ENCODE assay signal across 28 cellular contexts in genomic region chr7:133112976-133113375, GRCh38.
"Had no signal": no experiment of that assay in that cellular context is flagged by ENCODE, and none has a peak within 500 bp of the region (broad histone marks: within the 10 kb centered on the region; RNA-seq: fewer than 3 reads in every experiment).

No MANE protein-coding gene starts in this region.

- H3K27me3 ChIP-seq: testis, thyroid gland, tibial nerve, transverse colon, upper lobe of left lung, uterus, vagina had no signal

- H3K36me3 Mint-ChIP-seq: stimulated activated effector memory CD8-positive, alpha-beta T cell treated with anti-CD3 and anti-CD28 coated beads, Interleukin-12 subunit alpha, Interleukin-12 subunit beta, amount 100 ng/mL, for 72 hours; stimulated activated memory B cell treated with anti-CD40 and anti-IgM and Interleukin-4, amounts not matched to agents 10 μg/mL and 1 μg/mL and 100 μg/mL, for 72 hours had no signal

- H3K4me3 ChIP-seq: stomach, suprapubic skin, testis, thoracic aorta, thyroid gland, tibial artery, tibial nerve, transverse colon, upper lobe of left lung, upper lobe of right lung, uterus, vagina had no signal

- H3K4me3 Mint-ChIP-seq: stimulated activated effector memory CD8-positive, alpha-beta T cell treated with anti-CD3 and anti-CD28 coated beads, Interleukin-12 subunit alpha, Interleukin-12 subunit beta, amount 100 ng/mL, for 72 hours; stimulated activated memory B cell treated with anti-CD40 and anti-IgM and Interleukin-4, amounts not matched to agents 10 μg/mL and 1 μg/mL and 100 μg/mL, for 72 hours; stimulated activated naive B cell treated with anti-CD40 and anti-IgM and Interleukin-4, amounts not matched to agents 10 μg/mL and 1 μg/mL and 100 μg/mL, for 72 hours; stimulated activated naive CD8-positive, alpha-beta T cell treated with anti-CD3 and anti-CD28 coated beads, Interleukin-15, amount 100 ng/mL, for 72 hours; stimulated activated naive CD8-positive, alpha-beta T cell treated with anti-CD3 and anti-CD28 coated beads, Interleukin-15, Interleukin-2, amounts not matched to agents 100 ng/mL and 50 ng/mL, for 24 hours; type B pancreatic cell had no signal

- H3K36me3 ChIP-seq: stomach, suprapubic skin, thoracic aorta, thyroid gland, tibial artery, tibial nerve, transverse colon, upper lobe of left lung, upper lobe of right lung, uterus, vagina had no signal

- H3K4me1 Mint-ChIP-seq: stimulated activated effector memory CD8-positive, alpha-beta T cell treated with anti-CD3 and anti-CD28 coated beads, Interleukin-12 subunit alpha, Interleukin-12 subunit beta, amount 100 ng/mL, for 72 hours had no signal

- DNase-seq: stimulated activated CD4-positive, alpha-beta T cell treated with anti-CD3 and anti-CD28 coated beads, Interleukin-2, amount 100 ng/mL, for 48 hours; stimulated activated CD4-positive, alpha-beta T cell treated with anti-CD3 and anti-CD28 coated beads, Interleukin-4, amount 100 ng/mL, for 1 hour; stimulated activated CD4-positive, alpha-beta T cell treated with anti-CD3 and anti-CD28 coated beads, Interleukin-4, amount 100 ng/mL, for 24 hours; stimulated activated CD4-positive, alpha-beta T cell treated with anti-CD3 and anti-CD28 coated beads, Interleukin-4, amount 100 ng/mL, for 4 hours; stimulated activated CD8-positive, alpha-beta memory T cell treated with anti-CD3 and anti-CD28 coated beads, Interleukin-4, amount 100 ng/mL, for 48 hours; stimulated activated naive B cell treated with anti-CD40 and anti-IgM and Interleukin-4, amounts not matched to agents 10 μg/mL and 1 μg/mL and 100 μg/mL, for 72 hours; stimulated activated naive CD4-positive, alpha-beta T cell; stimulated activated naive CD4-positive, alpha-beta T cell treated with Interleukin-2 at 50 U/mL for 16 hours; stimulated activated naive CD8-positive, alpha-beta T cell treated with anti-CD3 and anti-CD28 coated beads, Interleukin-15, amount 100 ng/mL, for 72 hours; stimulated activated naive CD8-positive, alpha-beta T cell treated with anti-CD3 and anti-CD28 coated beads, Interleukin-15, Interleukin-2, amounts not matched to agents 100 U/mL and 50 U/mL, for 24 hours; stomach; substantia nigra; testis; thyroid gland; tibial artery; transverse colon; upper lobe of left lung; upper lobe of right lung; uterus had no signal

- H3K4me1 ChIP-seq: stomach, suprapubic skin, testis, thyroid gland, tibial artery, tibial nerve, transverse colon, upper lobe of left lung, upper lobe of right lung, uterus, vagina had no signal

- H3K27ac Mint-ChIP-seq: stimulated activated effector memory CD8-positive, alpha-beta T cell treated with anti-CD3 and anti-CD28 coated beads, Interleukin-12 subunit alpha, Interleukin-12 subunit beta, amount 100 ng/mL, for 72 hours; stimulated activated memory B cell treated with anti-CD40 and anti-IgM and Interleukin-4, amounts not matched to agents 10 μg/mL and 1 μg/mL and 100 μg/mL, for 72 hours; stimulated activated naive B cell treated with anti-CD40 and anti-IgM and Interleukin-4, amounts not matched to agents 10 μg/mL and 1 μg/mL and 100 μg/mL, for 72 hours; stimulated activated naive CD8-positive, alpha-beta T cell treated with anti-CD3 and anti-CD28 coated beads, Interleukin-15, amount 100 ng/mL, for 72 hours; stimulated activated naive CD8-positive, alpha-beta T cell treated with anti-CD3 and anti-CD28 coated beads, Interleukin-15, Interleukin-2, amounts not matched to agents 100 ng/mL and 50 ng/mL, for 24 hours; type B pancreatic cell had no signal

- H3K9me3 Mint-ChIP-seq: stimulated activated effector memory CD8-positive, alpha-beta T cell treated with anti-CD3 and anti-CD28 coated beads, Interleukin-12 subunit alpha, Interleukin-12 subunit beta, amount 100 ng/mL, for 72 hours had no signal

- ATAC-seq: stimulated activated effector memory CD8-positive, alpha-beta T cell treated with anti-CD3 and anti-CD28 coated beads, Interleukin-12 subunit alpha, Interleukin-12 subunit beta, amount 100 ng/mL, for 72 hours; stimulated activated memory B cell treated with anti-CD40 and anti-IgM and Interleukin-4, amounts not matched to agents 10 μg/mL and 1 μg/mL and 100 μg/mL, for 72 hours; stimulated activated naive B cell treated with anti-CD40 and anti-IgM and Interleukin-4, amounts not matched to agents 10 μg/mL and 1 μg/mL and 100 μg/mL, for 72 hours; stimulated activated naive CD8-positive, alpha-beta T cell treated with anti-CD3 and anti-CD28 coated beads, Interleukin-15, amount 100 ng/mL, for 72 hours; stimulated activated naive CD8-positive, alpha-beta T cell treated with anti-CD3 and anti-CD28 coated beads, Interleukin-15, Interleukin-2, amounts not matched to agents 100 U/mL and 50 U/mL, for 24 hours; upper lobe of right lung had no signal

- H3K9me3 ChIP-seq: testis, thoracic aorta, thyroid gland, upper lobe of right lung, uterus, vagina had no signal

- FAIRE-seq: urothelium cell line had no signal

- H3K27ac ChIP-seq: stomach, suprapubic skin, testis, thoracic aorta, thyroid gland, tibial artery, tibial nerve, transverse colon, upper lobe of left lung, upper lobe of right lung, uterus, vagina had no signal
